ENCODE assay signal across 8 cellular contexts in the genomic region with DNA sequence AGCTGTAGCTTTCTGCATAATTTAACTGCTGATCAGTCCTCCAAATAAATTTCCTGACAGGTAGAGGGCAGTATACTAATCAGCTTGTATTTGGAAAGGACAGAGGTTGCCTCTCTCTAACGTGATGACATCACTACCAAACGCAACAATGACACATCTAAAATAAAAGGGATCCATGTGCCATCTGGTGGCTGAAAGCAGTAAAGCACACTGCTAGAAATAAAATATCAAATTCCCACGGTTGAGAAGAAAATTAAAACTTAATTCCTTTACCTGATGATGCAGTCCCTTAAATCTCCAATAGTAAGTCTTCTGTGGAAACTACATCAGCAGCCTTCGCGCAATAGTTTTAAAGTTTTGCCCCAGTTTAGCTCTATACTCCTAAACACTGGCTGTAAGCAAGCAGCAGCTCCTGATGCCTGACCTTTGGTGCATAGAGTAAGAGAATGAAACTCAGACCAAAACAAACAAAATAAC. TPM values are rescaled to one million over a fixed set of nuclear protein-coding genes. Genes with fewer than 3 reads are reported as not detected.
DNase-seq lines count a peak whose midpoint lies in the region; ATAC-seq and TF ChIP-seq lines count a peak whose summit lies in the region.

No MANE protein-coding gene starts in this region.

- no peak overlapping the region for H3K4ac ChIP-seq in H9 (ENCODE audit: low read depth, low read length)

- peaks cover 4% of the 10 kb centered on the region; the same call in 1 of the 2 replicates for H3K4me1 ChIP-seq in H9 (ENCODE audit: insufficient read depth, low read length)
- no peaks in the 10 kb centered on the region for H3K4me1 ChIP-seq in thymus (ENCODE audit: control insufficient read depth, insufficient read depth, low read length)

- H4K8ac ChIP-seq in H9 (replicated peaks; ENCODE audit: insufficient read length, low read depth, low read length) = no peak overlapping the region

- H2BK12ac ChIP-seq in H9 (ENCODE audit: insufficient read length, low read depth, low read length) = no peak overlapping the region

- H3K23ac ChIP-seq in H9 (ENCODE audit: insufficient read length, low read depth, low read length) = no peak overlapping the region

- WGBS in H9 (ENCODE audit: extremely low coverage, insufficient read length, low lambda C conversion rate) = no CpG with 5 or more reads among the region's 5 CpGs
- 46% methylated on average over 5 of the region's 5 CpGs for WGBS in thymus

- peak; percentile 99 for TF ChIP-seq CTCF in H9 (conservative IDR thresholded peaks at IDR 0.05)
- TF ChIP-seq CTCF in LNCAP (IDR thresholded peaks at IDR 0.05) = peak; percentile 100
- peak; percentile 91 for TF ChIP-seq CTCF in foreskin fibroblast (IDR thresholded peaks at IDR 0.05; ENCODE audit: low read depth, low read length)

- peak overlapping the region; percentile 73 for H3K27ac ChIP-seq in H9 (ENCODE audit: insufficient read length, low read depth, low read length)
- H3K27ac ChIP-seq in thymus (ENCODE audit: low read depth) = peak overlapping the region; percentile 20

- H3K27me3 Mint-ChIP-seq in H9 (ENCODE audit: low read depth) = no peaks in the 10 kb centered on the region
- no peaks in the 10 kb centered on the region for H3K27me3 Mint-ChIP-seq in activated T-helper 17 cell treated with anti-CD3 and anti-CD28 coated beads, Interleukin-2, amount 50 U/mL, for 72 hours

- peaks cover 29 to 30% of the 10 kb centered on the region in 2 experiments for H3K4me1 Mint-ChIP-seq in H9
- H3K4me1 Mint-ChIP-seq in activated T-helper 17 cell treated with anti-CD3 and anti-CD28 coated beads, Interleukin-2, amount 50 U/mL, for 72 hours = peaks cover 24% of the 10 kb centered on the region

- H3K27me3 ChIP-seq in H9 (ENCODE audit: insufficient read depth, low read length) = no peaks in the 10 kb centered on the region
- H3K27me3 ChIP-seq in thymus (ENCODE audit: control insufficient read depth, insufficient read depth) = no peaks in the 10 kb centered on the region

- no peak overlapping the region for H3K56ac ChIP-seq in H9 (ENCODE audit: insufficient read length, low read depth, low read length)

- no peaks in the 10 kb centered on the region for H4K20me1 ChIP-seq in H9 (ENCODE audit: control insufficient read depth, insufficient read depth, insufficient read length)

- no peak overlapping the region for H2BK5ac ChIP-seq in H9 (ENCODE audit: insufficient read length, low read length)

- peak; percentile 94 for ATAC-seq in activated T-helper 17 cell treated with anti-CD3 and anti-CD28 coated beads, Interleukin-2, amount 50 U/mL, for 72 hours (replicated peaks)

- no peaks in the 10 kb centered on the region for H3K9me3 ChIP-seq in H9 (ENCODE audit: control insufficient read depth, low read depth, low read length)
- no peaks in the 10 kb centered on the region for H3K9me3 ChIP-seq in thymus (ENCODE audit: control insufficient read depth)

- no peak overlapping the region for H4K5ac ChIP-seq in H9 (ENCODE audit: insufficient read length, low read depth, low read length)

- no peak overlapping the region for H2BK15ac ChIP-seq in H9 (ENCODE audit: low read depth, low read length)

- no peak overlapping the region for H4K91ac ChIP-seq in H9 (ENCODE audit: insufficient read length, low read depth, low read length)

- peaks cover 3% of the 10 kb centered on the region for H3K23me2 ChIP-seq in H9 (ENCODE audit: insufficient read length, low read depth, low read length, poor library complexity, severe bottlenecking)

- no peaks in the 10 kb centered on the region for H3K79me2 ChIP-seq in H9 (ENCODE audit: insufficient read depth, low read length)

- H3K36me3 ChIP-seq in thymus (ENCODE audit: control insufficient read depth, insufficient read depth) = peaks cover 3% of the 10 kb centered on the region

- H3T11ph ChIP-seq in H9 (ENCODE audit: low read length) = no peak overlapping the region

- H3K9me3 Mint-ChIP-seq in H9 = no peaks in the 10 kb centered on the region; a peak in 1 of 5 replicates
- no peaks in the 10 kb centered on the region for H3K9me3 Mint-ChIP-seq in activated T-helper 17 cell treated with anti-CD3 and anti-CD28 coated beads, Interleukin-2, amount 50 U/mL, for 72 hours

- no peak overlapping the region for H2AFZ ChIP-seq in H9 (ENCODE audit: low read length)

- H3K4me3 Mint-ChIP-seq in H9 = no peak overlapping the region
- peak overlapping the region; percentile 50 for H3K4me3 Mint-ChIP-seq in activated T-helper 17 cell treated with anti-CD3 and anti-CD28 coated beads, Interleukin-2, amount 50 U/mL, for 72 hours

- H3K79me1 ChIP-seq in H9 (ENCODE audit: insufficient read depth, low read depth, low read length, poor library complexity, severe bottlenecking) = no peaks in the 10 kb centered on the region

- no peak overlapping the region for H3K4me2 ChIP-seq in H9 (ENCODE audit: insufficient read depth, insufficient read length, low read length)

- peaks cover 26 to 48% (median 27%) of the 10 kb centered on the region in 3 experiments; a peak in 6 of 7 replicates for H3K36me3 Mint-ChIP-seq in H9 (ENCODE audit: insufficient read depth in 1 of 3, low read depth in 3 of 3)
- H3K36me3 Mint-ChIP-seq in activated T-helper 17 cell treated with anti-CD3 and anti-CD28 coated beads, Interleukin-2, amount 50 U/mL, for 72 hours (ENCODE audit: low read depth) = peaks cover 100% of the 10 kb centered on the region

- no peak overlapping the region for H3K18ac ChIP-seq in H9 (ENCODE audit: insufficient read length, low read depth, low read length)

- no peak overlapping the region for H2BK20ac ChIP-seq in H9 (ENCODE audit: low read depth, low read length, poor library complexity, severe bottlenecking)

- no peak overlapping the region for H2AK5ac ChIP-seq in H9 (ENCODE audit: insufficient read length, low read length)

- peak overlapping the region; percentile 90 to 96 (median 90); a peak in 6 of 7 replicates for H3K27ac Mint-ChIP-seq in H9
- H3K27ac Mint-ChIP-seq in activated T-helper 17 cell treated with anti-CD3 and anti-CD28 coated beads, Interleukin-2, amount 50 U/mL, for 72 hours = peak overlapping the region; percentile 72

- H2BK120ac ChIP-seq in H9 (ENCODE audit: low read depth, low read length, poor library complexity, severe bottlenecking) = no peak overlapping the region

- H3K4me3 ChIP-seq in foreskin fibroblast (ENCODE audit: low read depth in 1 of 2, low read length in 2 of 2) = no peak overlapping the region
- H3K4me3 ChIP-seq in thymus (ENCODE audit: low read length) = no peak overlapping the region

- no peak overlapping the region for H3K14ac ChIP-seq in H9 (ENCODE audit: insufficient read depth, low read length)

- DNase-seq in GDM1 (lab: John Stamatoyannopoulos, UW) = peak; percentile 71
- DNase-seq in H9 = peak; percentile 67
- DNase-seq in RPMI7951 (ENCODE audit: low read depth) = peak; percentile 93
- peak; percentile 86 to 95 for DNase-seq in foreskin fibroblast
- DNase-seq in non-pigmented ciliary epithelial cell (ENCODE audit: low read depth) = peak; percentile 90

- H3K9ac ChIP-seq in H9 (ENCODE audit: extremely low read depth, insufficient read length, low read length) = no peak overlapping the region

RNA-seq across cellular contexts. Expression of gene DIAPH1, which starts 54.5 kb away (rescaled TPM):
- 117 and 123 TPM in 2 replicates for total RNA-seq in H9 (2021)
- total RNA-seq in RPMI7951 (2014; rRNA removed; shearing (Covaris generic)) = 29.1 and 40.1 TPM in 2 replicates
- 100 to 1,000 TPM; 186 to 268 TPM for total RNA-seq in activated T-helper 17 cell treated with anti-CD3 and anti-CD28 coated beads, Interleukin-2, amount 50 U/mL, for 72 hours
- polyA plus RNA-seq in thymus = 80.0 TPM
